22 cellular contexts compared by ENCODE assay signal in the genomic region with DNA sequence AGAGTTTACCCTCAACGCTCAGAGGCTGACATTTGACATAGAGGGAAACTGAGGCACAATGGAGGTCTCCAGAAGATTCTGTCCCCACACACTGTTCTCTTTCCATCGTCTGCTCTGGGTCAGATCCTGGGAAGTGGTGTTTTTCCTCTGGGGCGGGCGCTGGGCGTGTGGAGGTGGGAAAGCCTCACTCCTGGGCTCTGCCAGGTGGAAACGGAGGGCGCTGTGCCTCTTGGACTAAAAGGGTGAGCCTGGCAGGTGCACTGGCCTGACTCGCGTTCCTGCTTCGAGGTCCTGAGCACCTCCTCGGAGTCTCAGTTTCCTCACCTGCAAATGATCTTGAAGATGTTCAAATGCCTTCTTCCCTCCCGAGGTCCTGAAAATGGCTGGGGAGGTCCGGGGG. TPM values are rescaled to one million over a fixed set of nuclear protein-coding genes. Genes with fewer than 3 reads are reported as not detected.
"Had no signal": no experiment of that assay in that cellular context is flagged by ENCODE, and none has a peak within 500 bp of the region (broad histone marks: within the 10 kb centered on the region; RNA-seq: fewer than 3 reads in every experiment).

No MANE protein-coding gene starts in this region.

- H3K9me3 ChIP-seq: lower lobe of right lung, neutrophil, right atrium auricular region, tibial artery, upper lobe of left lung, vagina had no signal

- H3K27ac ChIP-seq: coronary artery, lower lobe of right lung, neutrophil, right atrium auricular region, tibial artery, upper lobe of left lung, vagina had no signal

- H3K27me3 ChIP-seq: right atrium auricular region, vagina had no signal

- DNase-seq: effector CD4-positive, alpha-beta T cell; endodermal cell; islet precursor cell; lower lobe of right lung; small intestine; stimulated activated CD4-positive, alpha-beta T cell treated with anti-CD3 and anti-CD28 coated beads, Interleukin-4, amount 100 ng/mL, for 1 hour; stimulated activated CD8-positive, alpha-beta memory T cell treated with anti-CD3 and anti-CD28 coated beads, Interleukin-4, amount 100 ng/mL, for 48 hours; stimulated activated naive CD8-positive, alpha-beta T cell treated with anti-CD3 and anti-CD28 coated beads, Interleukin-15, Interleukin-2, amounts not matched to agents 100 U/mL and 50 U/mL, for 24 hours; tibial artery; upper lobe of left lung had no signal

- H3K36me3 ChIP-seq: lower lobe of right lung, neutrophil, right atrium auricular region, tibial artery, upper lobe of left lung, vagina had no signal

- H3K4me1 Mint-ChIP-seq: memory B cell; stimulated activated effector memory CD8-positive, alpha-beta T cell treated with anti-CD3 and anti-CD28 coated beads, Interleukin-12 subunit alpha, Interleukin-12 subunit beta, amount 100 ng/mL, for 72 hours had no signal

- H3K4me3 Mint-ChIP-seq: endodermal cell; memory B cell; mesothelial cell of epicardium; nephron; stimulated activated effector memory CD8-positive, alpha-beta T cell treated with anti-CD3 and anti-CD28 coated beads, Interleukin-12 subunit alpha, Interleukin-12 subunit beta, amount 100 ng/mL, for 72 hours had no signal

- H3K27ac Mint-ChIP-seq: endodermal cell; memory B cell; mesothelial cell of epicardium; stimulated activated effector memory CD8-positive, alpha-beta T cell treated with anti-CD3 and anti-CD28 coated beads, Interleukin-12 subunit alpha, Interleukin-12 subunit beta, amount 100 ng/mL, for 72 hours had no signal

- H3K4me3 ChIP-seq: coronary artery, lower lobe of right lung, right atrium auricular region, tibial artery, upper lobe of left lung, vagina had no signal

- H3K36me3 Mint-ChIP-seq: memory B cell; mesothelial cell of epicardium; stimulated activated effector memory CD8-positive, alpha-beta T cell treated with anti-CD3 and anti-CD28 coated beads, Interleukin-12 subunit alpha, Interleukin-12 subunit beta, amount 100 ng/mL, for 72 hours had no signal

- H3K9me3 Mint-ChIP-seq: endodermal cell; memory B cell; mesothelial cell of epicardium; nephron; stimulated activated effector memory CD8-positive, alpha-beta T cell treated with anti-CD3 and anti-CD28 coated beads, Interleukin-12 subunit alpha, Interleukin-12 subunit beta, amount 100 ng/mL, for 72 hours had no signal

RNA-seq across cellular contexts. Expression of gene FCN1, which starts 25.7 kb away (rescaled TPM):
- total RNA-seq: dermis microvascular lymphatic vessel endothelial cell, endodermal cell, glomerular endothelial cell, mesothelial cell of epicardium, myocyte, osteocyte had no signal
